In the genomic region with DNA sequence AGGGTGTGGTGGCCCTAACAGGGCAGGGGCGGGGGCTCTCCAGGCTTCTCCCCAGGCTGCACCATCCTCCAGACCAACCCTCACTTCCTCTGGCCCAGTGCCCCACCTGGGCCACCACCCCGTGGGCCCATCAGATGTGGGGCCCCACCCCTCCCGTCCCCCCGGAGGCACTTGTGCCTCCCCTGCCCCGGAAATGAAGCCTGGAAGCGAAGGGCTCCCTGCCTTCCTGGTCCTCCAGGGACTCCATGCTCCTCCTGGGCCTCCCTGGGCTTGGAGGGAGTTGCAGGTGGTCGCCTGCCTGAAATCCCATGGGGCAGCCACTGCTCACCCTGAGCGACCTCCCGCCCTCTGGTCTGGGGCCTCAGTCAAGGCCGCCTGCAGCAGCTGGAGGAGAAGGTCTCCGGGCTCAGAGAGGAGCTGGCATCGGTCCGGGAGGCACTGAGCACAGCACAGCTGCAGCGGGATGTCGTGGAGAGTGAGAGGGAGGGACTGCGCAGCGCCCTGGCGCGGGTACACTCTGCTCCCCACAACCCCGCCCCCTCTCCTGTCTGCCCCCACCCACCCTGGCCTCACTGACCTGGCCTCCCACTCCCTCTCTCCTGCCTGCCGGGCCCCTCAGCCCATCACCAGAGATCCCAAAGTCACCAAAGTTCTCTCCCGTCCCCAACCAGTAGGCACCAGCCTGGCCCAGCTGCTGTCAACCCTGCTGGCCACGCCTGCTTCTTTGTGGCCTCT, we compare ENCODE assay signal across 18 cellular contexts. TPM values are rescaled to one million over a fixed set of nuclear protein-coding genes. Genes with fewer than 3 reads are reported as not detected.
DNase-seq lines count a peak whose midpoint lies in the region; ATAC-seq and TF ChIP-seq lines count a peak whose summit lies in the region.
"Had no signal": no experiment of that assay in that cellular context is flagged by ENCODE, and none has a peak within 500 bp of the region (broad histone marks: within the 10 kb centered on the region; RNA-seq: fewer than 3 reads in every experiment).

No MANE protein-coding gene starts in this region.

- no peak overlapping the region for H3K27ac Mint-ChIP-seq in activated CD8-positive, alpha-beta memory T cell treated with anti-CD3 and anti-CD28 coated beads, Interleukin-2, amount 10 ng/mL, durations not matched to agents 7 days and 5 days
- H3K27ac Mint-ChIP-seq: activated naive CD8-positive, alpha-beta T cell treated with anti-CD3 and anti-CD28 coated beads for 36 hours had no signal

- no peak overlapping the region for H3K27ac ChIP-seq in coronary artery
- H3K27ac ChIP-seq in transverse colon, result no peak overlapping the region
- H3K27ac ChIP-seq: HL-60, VCaP had no signal

- no peaks in the 10 kb centered on the region for H3K27me3 ChIP-seq in transverse colon

- H3K36me3 Mint-ChIP-seq in activated CD8-positive, alpha-beta memory T cell treated with anti-CD3 and anti-CD28 coated beads, Interleukin-2, amount 10 ng/mL, durations not matched to agents 7 days and 5 days, result no peaks in the 10 kb centered on the region
- H3K36me3 Mint-ChIP-seq: activated naive CD8-positive, alpha-beta T cell treated with anti-CD3 and anti-CD28 coated beads for 36 hours had no signal

- no peak for TF ChIP-seq EP300 in transverse colon (IDR thresholded peaks at IDR 0.05; ENCODE audit: low read depth)

- H3K36me3 ChIP-seq in mucosa of descending colon (ENCODE audit: low read depth) (no peaks in the 10 kb centered on the region), transverse colon (no peaks in the 10 kb centered on the region)

- intact Hi-C loops in mucosa of descending colon (cut with DNase I, micrococcal nuclease), result no loop called here
- intact Hi-C loops in transverse colon (cut with DNase I; ENCODE audit: low total_unique reads), result no loop called here

- in situ Hi-C loops in transverse colon (cut with MboI; ENCODE audit: low pct_ligation_motif_present in 1 of 4, low pct_unique_long_range_greater_than_20kb in 1 of 4, low sequenced_read_pairs in 3 of 4), result no loop called here

- H3K27me3 Mint-ChIP-seq in activated CD8-positive, alpha-beta memory T cell treated with anti-CD3 and anti-CD28 coated beads, Interleukin-2, amount 10 ng/mL, durations not matched to agents 7 days and 5 days, result peaks cover 13% of the 10 kb centered on the region
- H3K27me3 Mint-ChIP-seq: activated naive CD8-positive, alpha-beta T cell treated with anti-CD3 and anti-CD28 coated beads for 36 hours had no signal

- no peaks in the 10 kb centered on the region for H3K9me3 Mint-ChIP-seq in activated CD8-positive, alpha-beta memory T cell treated with anti-CD3 and anti-CD28 coated beads, Interleukin-2, amount 10 ng/mL, durations not matched to agents 7 days and 5 days (ENCODE audit: low read depth)
- H3K9me3 Mint-ChIP-seq: activated naive CD8-positive, alpha-beta T cell treated with anti-CD3 and anti-CD28 coated beads for 36 hours had no signal

- peak; percentile 44 for DNase-seq in activated CD8-positive, alpha-beta memory T cell treated with anti-CD3 and anti-CD28 coated beads for 24 hours
- no peak for DNase-seq in activated CD8-positive, alpha-beta memory T cell treated with anti-CD3 and anti-CD28 coated beads, Interleukin-2, amount 10 ng/mL, durations not matched to agents 7 days and 5 days
- DNase-seq in coronary artery (ENCODE audit: low spot score), result peak; percentile 70
- DNase-seq in mucosa of descending colon, result peak in 2 of 3 donors; percentile 27 to 42
- peak; percentile 8 for DNase-seq in transverse colon
- no peak for DNase-seq in NCI-H1436 treated with DMSO at 0.1 percent for 48 hours (lab: John Stamatoyannopoulos, UW)
- no peak for DNase-seq in stimulated activated naive CD4-positive, alpha-beta T cell treated with Interleukin-2 at 50 U/mL for 16 hours (lab: John Stamatoyannopoulos, UW)
- no peak for DNase-seq in NCI-H2029 treated with DMSO at 0.1 percent for 48 hours (lab: John Stamatoyannopoulos, UW)
- DNase-seq: ACHN; activated naive CD8-positive, alpha-beta T cell treated with anti-CD3 and anti-CD28 coated beads for 36 hours; COR-L47; GF-D8; mammary epithelial cell; NCI-H446 had no signal

- ATAC-seq in activated CD8-positive, alpha-beta memory T cell treated with anti-CD3 and anti-CD28 coated beads, Interleukin-2, amount 10 ng/mL, durations not matched to agents 7 days and 5 days, result no peak
- ATAC-seq in mucosa of descending colon, result peak; percentile 31

- no peaks in the 10 kb centered on the region for H3K4me1 ChIP-seq in mucosa of descending colon (ENCODE audit: low read depth)
- H3K4me1 ChIP-seq in transverse colon, result no peaks in the 10 kb centered on the region

- CTCF ChIA-PET in activated CD8-positive, alpha-beta memory T cell treated with anti-CD3 and anti-CD28 coated beads, Interleukin-2, amount 10 ng/mL, durations not matched to agents 7 days and 5 days (lab: Charles Lee), result no interaction called here

- H3K4me1 Mint-ChIP-seq in activated CD8-positive, alpha-beta memory T cell treated with anti-CD3 and anti-CD28 coated beads, Interleukin-2, amount 10 ng/mL, durations not matched to agents 7 days and 5 days, result no peaks in the 10 kb centered on the region
- H3K4me1 Mint-ChIP-seq: activated naive CD8-positive, alpha-beta T cell treated with anti-CD3 and anti-CD28 coated beads for 36 hours had no signal

- TF ChIP-seq CTCF in coronary artery (IDR thresholded peaks at IDR 0.05) (no peak), mucosa of descending colon (IDR thresholded peaks at IDR 0.05) (no peak), transverse colon (IDR thresholded peaks at IDR 0.05) (no peak)

- TF ChIP-seq POLR2A in transverse colon (IDR thresholded peaks at IDR 0.05), result no peak

- H3K9me3 ChIP-seq in mucosa of descending colon, result no peaks in the 10 kb centered on the region
- H3K9me3 ChIP-seq in transverse colon, result no peaks in the 10 kb centered on the region

- 60% methylated on average over 15 of the region's 23 CpGs; no CpG with 5 or more reads in 1 of the 2 donors for WGBS in transverse colon (ENCODE audit: low coverage in 1 of 2), 2 donors

- no peak overlapping the region for H3K4me3 ChIP-seq in coronary artery
- no peak overlapping the region for H3K4me3 ChIP-seq in mucosa of descending colon
- no peak overlapping the region for H3K4me3 ChIP-seq in transverse colon
- H3K4me3 ChIP-seq: smooth muscle cell had no signal

- H3K4me3 Mint-ChIP-seq in activated CD8-positive, alpha-beta memory T cell treated with anti-CD3 and anti-CD28 coated beads, Interleukin-2, amount 10 ng/mL, durations not matched to agents 7 days and 5 days, result no peak overlapping the region
- H3K4me3 Mint-ChIP-seq: activated naive CD8-positive, alpha-beta T cell treated with anti-CD3 and anti-CD28 coated beads for 36 hours had no signal

RNA-seq across cellular contexts. Expression of a gene that starts 28.0 kb away (rescaled TPM):
- total RNA-seq in activated CD8-positive, alpha-beta memory T cell treated with anti-CD3 and anti-CD28 coated beads, Interleukin-2, amount 10 ng/mL, durations not matched to agents 7 days and 5 days, result not detected
- total RNA-seq in mucosa of descending colon (under 1 TPM in 2 of 3 donors, not detected in 1; 0.07 to 0.19 TPM), transverse colon (not detected)
- total RNA-seq: activated naive CD8-positive, alpha-beta T cell treated with anti-CD3 and anti-CD28 coated beads for 36 hours; bronchial epithelial cell; mammary epithelial cell; smooth muscle cell had no signal

RNA-seq across cellular contexts. Expression of a gene that starts 38.2 kb away (rescaled TPM):
- total RNA-seq in activated CD8-positive, alpha-beta memory T cell treated with anti-CD3 and anti-CD28 coated beads, Interleukin-2, amount 10 ng/mL, durations not matched to agents 7 days and 5 days, result not detected
- total RNA-seq in mucosa of descending colon (10 to 100 TPM in 1 of 3 donors, 1 to 10 TPM in 2; 3.3 to 13.2 (median 8.1) TPM), transverse colon (10 to 100 TPM in 1 of 4 donors, 1 to 10 TPM in 2, not detected in 1; 4.9 to 11.6 (median 9.8) TPM)
- total RNA-seq: activated naive CD8-positive, alpha-beta T cell treated with anti-CD3 and anti-CD28 coated beads for 36 hours had no signal

Comparison
In these comparisons a context has a peak if more than half of its experiments do, and no peak if none do; other contexts are left out.
1. DNase-seq: peak in activated CD8-positive, alpha-beta memory T cell treated with anti-CD3 and anti-CD28 coated beads for 24 hours (single experiment), coronary artery (single experiment), mucosa of descending colon (2 of 3) and transverse colon (single experiment); none in activated CD8-positive, alpha-beta memory T cell treated with anti-CD3 and anti-CD28 coated beads, Interleukin-2, amount 10 ng/mL, durations not matched to agents 7 days and 5 days (single experiment), NCI-H1436 treated with DMSO at 0.1 percent for 48 hours (single experiment), stimulated activated naive CD4-positive, alpha-beta T cell treated with Interleukin-2 at 50 U/mL for 16 hours (single experiment) and NCI-H2029 treated with DMSO at 0.1 percent for 48 hours (single experiment).